9 cellular contexts compared by ENCODE assay signal in genomic region chr11:3905080-3905953, GRCh38. TPM values are rescaled to one million over a fixed set of nuclear protein-coding genes. Genes with fewer than 3 reads are reported as not detected.
DNase-seq lines count a peak whose midpoint lies in the region; ATAC-seq, FAIRE-seq and TF ChIP-seq lines count a peak whose summit lies in the region.
"Had no signal": no experiment of that assay in that cellular context is flagged by ENCODE, and none has a peak within 500 bp of the region (broad histone marks: within the 10 kb centered on the region; RNA-seq: fewer than 3 reads in every experiment).

No MANE protein-coding gene starts in this region.

- BruUV-seq in K562 (replicated peaks; lab: Mats Ljungman, UMichigan): TSS peak; percentile 15

- CTCF ChIA-PET in K562 (lab: Yijun Ruan, JAX; ENCODE audit: low intra/inter-chr PET ratio): no interaction called here

- FAIRE-seq in K562 (lab: Jason Lieb, UNC): peak; percentile 40
- FAIRE-seq: colon had no signal

- POLR2A ChIA-PET in K562 (lab: Yijun Ruan, JAX): interaction anchor here (1.7 to 2.5 kb wide), 2 partner anchors 8 to 21 kb away, joined by 5 to 7 read pairs; no protein-coding TSS in a partner anchor

- peaks cover 82% of the 10 kb centered on the region for H3K79me2 ChIP-seq in K562 (ENCODE audit: control insufficient read depth, insufficient read depth, low read length)

- H3K4me3 Mint-ChIP-seq in T-helper 2 cell treated with Interferon-gamma antibody and Interleukin-4, amounts not matched to agents 5 μg/mL and 100 μg/mL, for 36 hours: peak overlapping the region; percentile 33
- H3K4me3 Mint-ChIP-seq in stimulated activated naive CD8-positive, alpha-beta T cell treated with anti-CD3 and anti-CD28 coated beads, Interleukin-15, amount 100 ng/mL, for 72 hours: peak overlapping the region; percentile 29 to 60

- no peak for TF ChIP-seq EP300 in K562 (IDR thresholded peaks at IDR 0.05; ENCODE audit: low read length)

- peak overlapping the region; percentile 74 for H3K27ac Mint-ChIP-seq in T-helper 2 cell treated with Interferon-gamma antibody and Interleukin-4, amounts not matched to agents 5 μg/mL and 100 μg/mL, for 36 hours
- H3K27ac Mint-ChIP-seq in stimulated activated naive CD8-positive, alpha-beta T cell treated with anti-CD3 and anti-CD28 coated beads, Interleukin-15, amount 100 ng/mL, for 72 hours: peak overlapping the region; percentile 9 to 77

- H3K9me3 ChIP-seq in K562 (replicated peaks; ENCODE audit: control insufficient read depth, insufficient read depth, low read depth, low read length) (no peaks in the 10 kb centered on the region), mucosa of rectum (ENCODE audit: control insufficient read depth in 2 of 2, low read length in 2 of 2) (no peaks in the 10 kb centered on the region)

- no peaks in the 10 kb centered on the region for H3K9me1 ChIP-seq in K562 (ENCODE audit: control insufficient read depth, insufficient read depth, low read length)

- peak; percentile 66 for DNase-seq in T-helper 2 cell treated with Interferon-gamma antibody and Interleukin-4, amounts not matched to agents 5 μg/mL and 100 μg/mL, for 36 hours (ENCODE audit: low spot score)
- DNase-seq in K562 (ENCODE audit: extremely low read depth in 1 of 4, low spot score in 3 of 4): peak; percentile 40 to 61 (median 52)
- DNase-seq in stimulated activated naive CD8-positive, alpha-beta T cell treated with anti-CD3 and anti-CD28 coated beads, Interleukin-15, amount 100 ng/mL, for 72 hours: peak; percentile 43 to 72
- no peak for DNase-seq in GDM1 (lab: John Stamatoyannopoulos, UW)
- DNase-seq in posterior vena cava (ENCODE audit: low spot score): no peak

- TF ChIP-seq CTCF in K562 (IDR thresholded peaks at IDR 0.05 in 2 of 3, conservative IDR thresholded peaks at IDR 0.05 in 1 of 3; ENCODE audit: insufficient read depth in 2 of 3, low read depth in 1 of 3, low read length in 3 of 3): no peak

- H3K4me1 ChIP-seq in K562 (replicated peaks in 1 of 2; ENCODE audit: control insufficient read depth in 2 of 2, insufficient read depth in 2 of 2, low read length in 2 of 2) (peaks cover 36 to 59% of the 10 kb centered on the region in 2 experiments), mucosa of rectum (ENCODE audit: control insufficient read depth in 2 of 2, insufficient read depth in 2 of 2, low read length in 2 of 2) (peaks cover 20% of the 10 kb centered on the region in 2 donors)

- ATAC-seq in GM18907 (IDR thresholded peaks at IDR 0.05; ENCODE audit: unreplicated experiment): peak; percentile 74
- ATAC-seq in HG03139 (IDR thresholded peaks at IDR 0.05; ENCODE audit: unreplicated experiment): peak; percentile 56
- ATAC-seq in K562: peak; percentile 69
- peak; percentile 98 for ATAC-seq in stimulated activated naive CD8-positive, alpha-beta T cell treated with anti-CD3 and anti-CD28 coated beads, Interleukin-15, amount 100 ng/mL, for 72 hours

- H3K4me1 Mint-ChIP-seq in T-helper 2 cell treated with Interferon-gamma antibody and Interleukin-4, amounts not matched to agents 5 μg/mL and 100 μg/mL, for 36 hours (ENCODE audit: low read depth): peaks cover 58% of the 10 kb centered on the region
- peaks cover 78% of the 10 kb centered on the region for H3K4me1 Mint-ChIP-seq in stimulated activated naive CD8-positive, alpha-beta T cell treated with anti-CD3 and anti-CD28 coated beads, Interleukin-15, amount 100 ng/mL, for 72 hours

- TF ChIP-seq RAD21 in K562 (CRISPR knock-in tag; conservative IDR thresholded peaks at IDR 0.05 in 1 of 2, IDR thresholded peaks at IDR 0.05 in 1 of 2): no peak

- TF ChIP-seq POLR2A in K562 (conservative IDR thresholded peaks at IDR 0.05): no peak

- H3K27ac ChIP-seq in K562 (ENCODE audit: extremely low read depth, low read depth, low read length) (no peak overlapping the region), mucosa of rectum (ENCODE audit: low read depth in 2 of 2, low read length in 2 of 2) (peak overlapping the region; percentile 3 to 26)

- 51% methylated on average over 3 of the region's 3 CpGs for WGBS in K562 (ENCODE audit: insufficient coverage, low coverage, missing lambda C conversion rate)

- H3K36me3 ChIP-seq in K562 (ENCODE audit: control insufficient read depth, insufficient read depth, low read length): no peaks in the 10 kb centered on the region
- no peaks in the 10 kb centered on the region for H3K36me3 ChIP-seq in mucosa of rectum (ENCODE audit: control insufficient read depth in 2 of 2, insufficient read depth in 2 of 2, low read length in 2 of 2)

- H3K9ac ChIP-seq in K562 (ENCODE audit: insufficient read depth in 1 of 2, low read depth in 2 of 2, low read length in 2 of 2) (no peak overlapping the region), mucosa of rectum (ENCODE audit: low read depth in 1 of 2, low read length in 2 of 2) (no peak overlapping the region)

- H4K20me1 ChIP-seq in K562 (replicated peaks; ENCODE audit: control insufficient read depth, insufficient read depth, low read length): peaks cover 7% of the 10 kb centered on the region; the same call in 1 of the 2 replicates

- H3K4me3 ChIP-seq in K562: no peak overlapping the region
- H3K4me3 ChIP-seq in mucosa of rectum (ENCODE audit: low read length in 2 of 2): no peak overlapping the region

- intact Hi-C loops in K562 (cut with micrococcal nuclease) (no loop called here), posterior vena cava (cut with DNase I) (no loop called here)

- no peaks in the 10 kb centered on the region for H3K9me3 Mint-ChIP-seq in T-helper 2 cell treated with Interferon-gamma antibody and Interleukin-4, amounts not matched to agents 5 μg/mL and 100 μg/mL, for 36 hours
- no peaks in the 10 kb centered on the region for H3K9me3 Mint-ChIP-seq in stimulated activated naive CD8-positive, alpha-beta T cell treated with anti-CD3 and anti-CD28 coated beads, Interleukin-15, amount 100 ng/mL, for 72 hours

- H3K4me2 ChIP-seq in K562 (ENCODE audit: insufficient read depth, low read length): peak overlapping the region; percentile 21; the same call in 1 of the 2 replicates

- no peak overlapping the region for H2AFZ ChIP-seq in K562 (ENCODE audit: low read depth, low read length)

- H3K27me3 Mint-ChIP-seq in T-helper 2 cell treated with Interferon-gamma antibody and Interleukin-4, amounts not matched to agents 5 μg/mL and 100 μg/mL, for 36 hours (ENCODE audit: low read depth): no peaks in the 10 kb centered on the region
- no peaks in the 10 kb centered on the region for H3K27me3 Mint-ChIP-seq in stimulated activated naive CD8-positive, alpha-beta T cell treated with anti-CD3 and anti-CD28 coated beads, Interleukin-15, amount 100 ng/mL, for 72 hours

- no peaks in the 10 kb centered on the region for H3K36me3 Mint-ChIP-seq in T-helper 2 cell treated with Interferon-gamma antibody and Interleukin-4, amounts not matched to agents 5 μg/mL and 100 μg/mL, for 36 hours (ENCODE audit: low read depth)

- in situ Hi-C loops in K562 (cut with MboI): no loop called here

- H3K27me3 ChIP-seq in K562 (ENCODE audit: control insufficient read depth in 2 of 2, insufficient read depth in 2 of 2, low read length in 2 of 2) (no peaks in the 10 kb centered on the region), mucosa of rectum (ENCODE audit: control insufficient read depth in 2 of 2, insufficient read depth in 2 of 2, low read length in 2 of 2) (no peaks in the 10 kb centered on the region)

TF ChIP-seq in K562, 482 proteins besides CTCF, POLR2A, EP300 and RAD21 (continues in another document):
- TF ChIP-seq NFE2 (IDR thresholded peaks at IDR 0.05; ENCODE audit: low read depth) (peak; percentile 33; the same call in 1 of the 2 replicates), JUND (IDR thresholded peaks at IDR 0.05; ENCODE audit: borderline replicate concordance, low read depth, low read length) (peak; percentile 45; the same call in 1 of the 2 replicates), JUND (tag; IDR thresholded peaks at IDR 0.05; ENCODE audit: borderline replicate concordance, low read depth, low read length) (no peak), RFX1 (IDR thresholded peaks at IDR 0.05) (peak; percentile 85), ZNF12 (CRISPR knock-in tag; IDR thresholded peaks at IDR 0.05) (peak; percentile 25; the same call in 1 of the 2 replicates)

RNA-seq across cellular contexts. Expression of gene STIM1, which starts 49.9 kb away (rescaled TPM):
- total RNA-seq in K562 (2011; cell fraction: chromatin; rRNA removed; ENCODE audit: low replicate concordance): 148 and 250 TPM in 2 replicates
- 183 and 205 TPM in 2 replicates for total RNA-seq in K562 (2011; cell fraction: nucleolus; rRNA removed)
- total RNA-seq in K562 (2011; cell fraction: nucleoplasm; rRNA removed): 147 and 198 TPM in 2 replicates
- total RNA-seq in K562 (2014; rRNA removed) (22.1 and 23.9 TPM in 2 replicates), K562 (2014; rRNA removed; fragmentation: Illumina TruSeq; extraction: Trizol) (25.8 and 28.2 TPM in 2 replicates), K562 (2015; rRNA removed; fragmentation: Illumina TruSeq; extraction: Trizol) (18.3 and 20.6 TPM in 2 replicates), K562 (2021) (50.4 and 50.5 TPM in 2 replicates), posterior vena cava (10 to 100 TPM; 66.9 to 81.7 TPM)
- polyA plus RNA-seq in K562 (2011; rRNA removed) (30.2 and 42.1 TPM in 2 replicates), K562 (2014; fragmentation: Illumina TruSeq; extraction: Trizol) (38.8 and 39.1 TPM in 2 replicates), K562 (2014; fragmentation: Nextera tagmentation; extraction: Ambion mirVana) (1 to 10 TPM; 7.7 to 8.0 TPM), K562 (2014; rRNA removed) (22.5 and 24.7 TPM in 2 replicates)
- polyA plus RNA-seq in K562 (2011; cell fraction: cytosol; rRNA removed): 32.2 and 32.4 TPM in 2 replicates
- polyA plus RNA-seq in K562 (2011; cell fraction: nucleus; rRNA removed): 47.0 and 55.3 TPM in 2 replicates
- 55.9 and 67.3 TPM in 2 replicates for polyA plus RNA-seq in K562 (2012)
- 160 and 190 TPM in 2 replicates for polyA minus RNA-seq in K562 (2011; rRNA and poly(A)+ RNA removed)
- 46.1 and 63.4 TPM in 2 replicates for polyA minus RNA-seq in K562 (2011; cell fraction: cytosol; rRNA and poly(A)+ RNA removed)
- 30.4 and 55.1 TPM in 2 replicates for polyA minus RNA-seq in K562 (2011; cell fraction: nucleus; rRNA and poly(A)+ RNA removed)

Comparison
In these comparisons a context has a peak if more than half of its experiments do, and no peak if none do; other contexts are left out.
1. DNase-seq: peak in T-helper 2 cell treated with Interferon-gamma antibody and Interleukin-4, amounts not matched to agents 5 μg/mL and 100 μg/mL, for 36 hours (single experiment), K562 (4 of 4) and stimulated activated naive CD8-positive, alpha-beta T cell treated with anti-CD3 and anti-CD28 coated beads, Interleukin-15, amount 100 ng/mL, for 72 hours (2 of 2); none in GDM1 (single experiment) and posterior vena cava (single experiment).
2. Peak in every context shown above with its lines, with median percentiles within 50 percentile points of each other: ATAC-seq.